In the genomic region with DNA sequence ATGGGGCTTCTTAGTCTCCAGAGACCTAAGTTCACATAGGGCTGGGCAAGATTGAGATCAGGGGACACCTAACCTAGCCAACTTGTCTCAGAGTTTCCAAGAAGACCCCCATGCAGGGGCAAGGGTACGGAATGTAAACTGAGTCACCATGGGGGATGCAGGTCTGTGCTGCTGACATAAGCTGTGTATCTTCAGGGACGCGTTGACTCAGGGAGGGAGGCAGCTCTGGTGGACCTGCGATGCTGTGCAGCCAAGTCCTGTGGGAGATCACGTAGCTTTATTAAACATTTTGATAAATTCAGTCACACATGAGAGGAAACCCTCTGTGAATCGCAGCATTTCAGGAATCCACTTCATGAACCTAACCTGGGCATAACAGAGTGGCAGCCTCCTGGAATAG, we compare ENCODE assay signal across 20 cellular contexts.
"Had no signal": no experiment of that assay in that cellular context is flagged by ENCODE, and none has a peak within 500 bp of the region (broad histone marks: within the 10 kb centered on the region; RNA-seq: fewer than 3 reads in every experiment).

No MANE protein-coding gene starts in this region.

- FAIRE-seq: RCC 7860 had no signal

- DNase-seq: KBM-7, MV-4-11, NCI-H1048, NCI-H1105, NCI-H1417, NCI-H146, NCI-H1694 treated with DMSO at 0.1 percent for 48 hours, NCI-H1930, NCI-H2081, NCI-H2107, NCI-H2171, NCI-H226, NCI-H446, NCI-H510A, NCI-H69, NCI-H774, RPMI8226, SHP77 had no signal

- H3K27ac ChIP-seq: HL-60 had no signal
